13 cellular contexts compared by ENCODE assay signal in the genomic region with DNA sequence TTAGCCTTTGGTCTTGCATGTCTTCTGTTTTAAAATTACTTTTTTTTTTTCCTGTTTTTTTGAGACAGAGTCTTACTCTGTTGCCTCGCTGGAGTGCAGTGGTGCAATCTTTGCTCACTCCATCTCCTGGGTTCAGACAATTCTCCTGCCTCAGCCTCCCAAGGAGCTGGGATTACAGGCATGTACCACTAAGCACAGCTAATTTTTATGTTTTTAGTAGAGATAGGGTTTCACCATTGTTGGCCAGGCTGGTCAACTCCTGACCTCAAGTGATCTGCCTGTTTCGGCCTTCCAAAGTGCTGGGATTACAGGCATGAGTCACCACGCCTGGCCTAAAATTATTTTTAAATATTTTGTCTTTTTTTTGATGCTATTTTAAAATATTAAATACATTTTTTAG. TPM values are rescaled to one million over a fixed set of nuclear protein-coding genes. Genes with fewer than 3 reads are reported as not detected.
DNase-seq lines count a peak whose midpoint lies in the region; ATAC-seq and TF ChIP-seq lines count a peak whose summit lies in the region.
"Had no signal": no experiment of that assay in that cellular context is flagged by ENCODE, and none has a peak within 500 bp of the region (broad histone marks: within the 10 kb centered on the region; RNA-seq: fewer than 3 reads in every experiment).

No MANE protein-coding gene starts in this region.

- H3K36me3 Mint-ChIP-seq in HFFc6 (ENCODE audit: low read depth) (peaks cover 13% of the 10 kb centered on the region; the same call in 1 of the 2 replicates), T-helper 17 cell (ENCODE audit: low read depth) (peaks cover 11% of the 10 kb centered on the region)
- peaks cover 39% of the 10 kb centered on the region for H3K36me3 Mint-ChIP-seq in stimulated activated effector memory CD8-positive, alpha-beta T cell treated with anti-CD3 and anti-CD28 coated beads, Interleukin-12 subunit alpha, Interleukin-12 subunit beta, amount 100 ng/mL, for 72 hours

- no peaks in the 10 kb centered on the region for H3K9me3 Mint-ChIP-seq in HFFc6
- no peaks in the 10 kb centered on the region for H3K9me3 Mint-ChIP-seq in stimulated activated effector memory CD8-positive, alpha-beta T cell treated with anti-CD3 and anti-CD28 coated beads, Interleukin-12 subunit alpha, Interleukin-12 subunit beta, amount 100 ng/mL, for 72 hours
- H3K9me3 Mint-ChIP-seq: natural killer cell; stimulated activated naive B cell treated with anti-CD40 and anti-IgM and Interleukin-4, amounts not matched to agents 10 μg/mL and 1 μg/mL and 100 μg/mL, for 72 hours had no signal

- no peak for TF ChIP-seq CTCF in HFFc6 (IDR thresholded peaks at IDR 0.05)
- no peak for TF ChIP-seq CTCF in cardiac fibroblast (IDR thresholded peaks at IDR 0.05; ENCODE audit: low read depth, low read length)

- H3K27ac Mint-ChIP-seq in HFFc6 (peak overlapping the region; percentile 36), T-helper 17 cell (no peak overlapping the region)
- H3K27ac Mint-ChIP-seq in stimulated activated effector memory CD8-positive, alpha-beta T cell treated with anti-CD3 and anti-CD28 coated beads, Interleukin-12 subunit alpha, Interleukin-12 subunit beta, amount 100 ng/mL, for 72 hours = no peak overlapping the region
- H3K27ac Mint-ChIP-seq: stimulated activated naive B cell treated with anti-CD40 and anti-IgM and Interleukin-4, amounts not matched to agents 10 μg/mL and 1 μg/mL and 100 μg/mL, for 72 hours had no signal

- DNase-seq in HFFc6 (peak; percentile 46), cardiac fibroblast (ENCODE audit: low read depth in 2 of 2) (peak; percentile 68 to 73), left kidney (ENCODE audit: low read depth, low spot score) (peak; percentile 30), skeletal muscle cell (ENCODE audit: low read depth) (peak; percentile 3), T-helper 17 cell (no peak)
- no peak for DNase-seq in stimulated activated effector memory CD8-positive, alpha-beta T cell treated with anti-CD3 and anti-CD28 coated beads, Interleukin-12 subunit alpha, Interleukin-12 subunit beta, amount 100 ng/mL, for 72 hours (ENCODE audit: low spot score in 2 of 2)
- DNase-seq: anterior cingulate cortex; natural killer cell; NCI-H1105; NCI-H524 treated with DMSO at 0.1 percent for 48 hours; stimulated activated naive B cell treated with anti-CD40 and anti-IgM and Interleukin-4, amounts not matched to agents 10 μg/mL and 1 μg/mL and 100 μg/mL, for 72 hours had no signal

- H3K4me3 ChIP-seq in cardiac fibroblast (replicated peaks in 1 of 2; ENCODE audit: low read depth in 2 of 2, low read length in 2 of 2) (no peak overlapping the region), skeletal muscle cell (ENCODE audit: low read depth, low read length) (no peak overlapping the region)

- H3K27me3 Mint-ChIP-seq in HFFc6 (ENCODE audit: insufficient read depth) = peaks cover 2% of the 10 kb centered on the region; the same call in 1 of the 2 replicates
- no peaks in the 10 kb centered on the region for H3K27me3 Mint-ChIP-seq in T-helper 17 cell
- H3K27me3 Mint-ChIP-seq: stimulated activated naive B cell treated with anti-CD40 and anti-IgM and Interleukin-4, amounts not matched to agents 10 μg/mL and 1 μg/mL and 100 μg/mL, for 72 hours had no signal

- no peak for ATAC-seq in HG03135 (IDR thresholded peaks at IDR 0.05; ENCODE audit: unreplicated experiment)
- no peak for ATAC-seq in stimulated activated effector memory CD8-positive, alpha-beta T cell treated with anti-CD3 and anti-CD28 coated beads, Interleukin-12 subunit alpha, Interleukin-12 subunit beta, amount 100 ng/mL, for 72 hours
- ATAC-seq in GM21390 (IDR thresholded peaks at IDR 0.05; ENCODE audit: unreplicated experiment) = no peak
- no peak for ATAC-seq in T-helper 17 cell
- ATAC-seq: natural killer cell; stimulated activated naive B cell treated with anti-CD40 and anti-IgM and Interleukin-4, amounts not matched to agents 10 μg/mL and 1 μg/mL and 100 μg/mL, for 72 hours had no signal

- H3K4me3 Mint-ChIP-seq in HFFc6 (no peak overlapping the region), T-helper 17 cell (no peak overlapping the region)
- no peak overlapping the region for H3K4me3 Mint-ChIP-seq in stimulated activated effector memory CD8-positive, alpha-beta T cell treated with anti-CD3 and anti-CD28 coated beads, Interleukin-12 subunit alpha, Interleukin-12 subunit beta, amount 100 ng/mL, for 72 hours
- H3K4me3 Mint-ChIP-seq: natural killer cell; stimulated activated naive B cell treated with anti-CD40 and anti-IgM and Interleukin-4, amounts not matched to agents 10 μg/mL and 1 μg/mL and 100 μg/mL, for 72 hours had no signal

- H3K4me1 Mint-ChIP-seq in HFFc6 (ENCODE audit: low read depth) (peaks cover 34% of the 10 kb centered on the region), T-helper 17 cell (peaks cover 39% of the 10 kb centered on the region)
- peaks cover 50% of the 10 kb centered on the region for H3K4me1 Mint-ChIP-seq in stimulated activated effector memory CD8-positive, alpha-beta T cell treated with anti-CD3 and anti-CD28 coated beads, Interleukin-12 subunit alpha, Interleukin-12 subunit beta, amount 100 ng/mL, for 72 hours

- H3K9me3 ChIP-seq in T-helper 17 cell (ENCODE audit: control insufficient read depth, low read length, poor library complexity, severe bottlenecking) = no peaks in the 10 kb centered on the region

RNA-seq across cellular contexts. Expression of gene MLLT10, which starts 38.5 kb away (rescaled TPM):
- 10 to 100 TPM; 21.8 to 25.2 (median 22.9) TPM for total RNA-seq in HFFc6 (2021; fragmentation: NEBNext Ultra II Directional; extraction: Animal tissue kit (Norgen Biotek cat#: 25700))
- total RNA-seq in T-helper 17 cell = 10 to 100 TPM; 68.6 to 72.0 TPM

RNA-seq across cellular contexts. Expression of gene SKIDA1, which starts 47.1 kb away (rescaled TPM):
- total RNA-seq in HFFc6 (2021; fragmentation: NEBNext Ultra II Directional; extraction: Animal tissue kit (Norgen Biotek cat#: 25700)) = under 1 TPM; 0.35 to 0.71 (median 0.46) TPM
- under 1 TPM; 0.34 to 0.37 TPM for total RNA-seq in T-helper 17 cell
- total RNA-seq: natural killer cell had no signal

Comparison
In these comparisons a context has a peak if more than half of its experiments do, and no peak if none do; other contexts are left out.
1. DNase-seq: peak in HFFc6 (single experiment), cardiac fibroblast (2 of 2), left kidney (single experiment) and skeletal muscle cell (single experiment); none in stimulated activated effector memory CD8-positive, alpha-beta T cell treated with anti-CD3 and anti-CD28 coated beads, Interleukin-12 subunit alpha, Interleukin-12 subunit beta, amount 100 ng/mL, for 72 hours (0 of 2) and T-helper 17 cell (0 of 3).